In the genomic region with DNA sequence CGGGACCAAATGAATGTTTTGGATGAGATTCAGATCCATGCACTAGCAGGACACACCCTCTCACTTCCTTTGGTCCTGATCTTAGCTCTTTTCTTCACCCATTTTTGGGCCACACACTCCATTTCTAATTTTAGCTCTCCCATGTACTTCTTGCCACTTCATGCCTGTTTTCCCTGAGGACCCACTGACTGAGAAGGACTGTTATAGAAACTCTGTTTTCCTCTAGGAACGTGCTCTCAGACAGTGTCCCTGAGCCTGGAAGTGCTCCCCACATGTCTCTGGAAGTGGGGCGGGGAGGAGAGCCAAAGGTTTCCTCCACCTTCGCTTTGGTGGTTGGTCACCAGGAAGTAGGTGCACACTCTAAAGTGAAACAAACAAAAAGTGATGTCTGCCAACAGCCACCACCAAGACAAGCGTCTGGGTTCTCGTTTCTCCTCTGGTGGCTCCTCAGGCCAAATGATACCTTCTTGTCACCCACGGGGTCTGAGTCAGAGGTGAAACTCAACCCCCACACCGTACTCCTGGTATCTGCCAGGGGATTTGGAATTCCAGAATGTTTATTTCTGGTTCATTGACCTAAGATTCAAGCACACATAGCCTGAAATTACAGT, we compare ENCODE assay signal across 15 cellular contexts.
DNase-seq lines count a peak whose midpoint lies in the region; ATAC-seq and TF ChIP-seq lines count a peak whose summit lies in the region.
"Had no signal": no experiment of that assay in that cellular context is flagged by ENCODE, and none has a peak within 500 bp of the region (broad histone marks: within the 10 kb centered on the region; RNA-seq: fewer than 3 reads in every experiment).

No MANE protein-coding gene starts in this region.

- no peak for ATAC-seq in activated CD8-positive, alpha-beta memory T cell treated with anti-CD3 and anti-CD28 coated beads, Interleukin-2, amount 10 ng/mL, durations not matched to agents 7 days and 5 days
- no peak for ATAC-seq in GM19328 (IDR thresholded peaks at IDR 0.05; ENCODE audit: unreplicated experiment)

- H3K36me3 Mint-ChIP-seq in activated T-cell treated with anti-CD3 and anti-CD28 coated beads, Interleukin-2, amount 50 U/mL, for 24 hours (ENCODE audit: low read depth) = peaks cover 3% of the 10 kb centered on the region
- peaks cover 3% of the 10 kb centered on the region for H3K36me3 Mint-ChIP-seq in activated CD8-positive, alpha-beta memory T cell treated with anti-CD3 and anti-CD28 coated beads, Interleukin-2, amount 10 ng/mL, durations not matched to agents 7 days and 5 days

- H3K27ac ChIP-seq in BLaER1 (peak overlapping the region; percentile 62), MM.1S (ENCODE audit: low read length) (peak overlapping the region; percentile 73), fibroblast of lung (ENCODE audit: insufficient read depth, low read length) (no peak overlapping the region)

- peaks cover 13% of the 10 kb centered on the region for H3K9me3 Mint-ChIP-seq in activated T-cell treated with anti-CD3 and anti-CD28 coated beads, Interleukin-2, amount 50 U/mL, for 24 hours
- peaks cover 5% of the 10 kb centered on the region for H3K9me3 Mint-ChIP-seq in activated CD8-positive, alpha-beta memory T cell treated with anti-CD3 and anti-CD28 coated beads, Interleukin-2, amount 10 ng/mL, durations not matched to agents 7 days and 5 days (ENCODE audit: low read depth)

- H2AFZ ChIP-seq in MM.1S (ENCODE audit: low read length) (peak overlapping the region; percentile 73), fibroblast of lung (ENCODE audit: low read length) (no peak overlapping the region)

- CTCF ChIA-PET in activated CD8-positive, alpha-beta memory T cell treated with anti-CD3 and anti-CD28 coated beads, Interleukin-2, amount 10 ng/mL, durations not matched to agents 7 days and 5 days (lab: Charles Lee) = no interaction called here

- H3K4me3 Mint-ChIP-seq in activated T-cell treated with anti-CD3 and anti-CD28 coated beads, Interleukin-2, amount 50 U/mL, for 24 hours = no peak overlapping the region
- H3K4me3 Mint-ChIP-seq in activated CD8-positive, alpha-beta memory T cell treated with anti-CD3 and anti-CD28 coated beads, Interleukin-2, amount 10 ng/mL, durations not matched to agents 7 days and 5 days = no peak overlapping the region
- H3K4me3 Mint-ChIP-seq: activated naive CD4-positive, alpha-beta T cell treated with anti-CD3 and anti-CD28 coated beads for 36 hours; naive B cell had no signal

- H3K4me1 ChIP-seq in BLaER1 (peaks cover 15% of the 10 kb centered on the region), MM.1S (ENCODE audit: low read length) (peaks cover 19% of the 10 kb centered on the region), fibroblast of lung (ENCODE audit: control insufficient read depth, extremely low read depth, insufficient read depth, low read length) (peaks cover 6% of the 10 kb centered on the region), mucosa of stomach (ENCODE audit: control insufficient read depth, insufficient read depth, low read length) (peaks cover 11% of the 10 kb centered on the region)

- H3K9ac ChIP-seq in BLaER1 (peak overlapping the region; percentile 11; the same call in 1 of the 2 replicates), MM.1S (ENCODE audit: low read length) (peak overlapping the region; percentile 56), fibroblast of lung (ENCODE audit: insufficient read depth, low read length) (no peak overlapping the region), mucosa of stomach (ENCODE audit: low read length) (peak overlapping the region; percentile 50)
- H3K9ac ChIP-seq: SK-N-SH had no signal

- H3K4me2 ChIP-seq in BLaER1 (peak overlapping the region; percentile 70), MM.1S (ENCODE audit: low read depth, low read length) (peak overlapping the region; percentile 71), fibroblast of lung (ENCODE audit: extremely low read depth, insufficient read depth, low read length) (no peak overlapping the region)
- H3K4me2 ChIP-seq: SK-N-SH had no signal

- H3K9me3 ChIP-seq in BLaER1 (peaks cover 11% of the 10 kb centered on the region), MM.1S (replicated peaks; ENCODE audit: insufficient read depth, low read length) (no peaks in the 10 kb centered on the region), fibroblast of lung (ENCODE audit: control insufficient read depth, insufficient read depth, low read depth, low read length) (no peaks in the 10 kb centered on the region), mucosa of stomach (ENCODE audit: control insufficient read depth, low read length) (no peaks in the 10 kb centered on the region)

- H4K20me1 ChIP-seq in BLaER1 = no peaks in the 10 kb centered on the region
- no peaks in the 10 kb centered on the region for H4K20me1 ChIP-seq in MM.1S (ENCODE audit: insufficient read depth, low read length)
- no peaks in the 10 kb centered on the region for H4K20me1 ChIP-seq in fibroblast of lung (ENCODE audit: control insufficient read depth, extremely low read depth, insufficient read depth, low read length)

- no peak overlapping the region for H3K4me3 ChIP-seq in BLaER1
- H3K4me3 ChIP-seq in MM.1S (ENCODE audit: low read length) = peak overlapping the region; percentile 22; the same call in 1 of the 2 replicates
- no peak overlapping the region for H3K4me3 ChIP-seq in fibroblast of lung (replicated peaks in 1 of 4; ENCODE audit: control extremely low read depth in 1 of 4, insufficient read depth in 1 of 4, low read depth in 3 of 4, low read length in 4 of 4)
- no peak overlapping the region for H3K4me3 ChIP-seq in mucosa of stomach (ENCODE audit: low read length)

- H3K4me1 Mint-ChIP-seq in activated T-cell treated with anti-CD3 and anti-CD28 coated beads, Interleukin-2, amount 50 U/mL, for 24 hours (ENCODE audit: low read depth) = peaks cover 7% of the 10 kb centered on the region
- H3K4me1 Mint-ChIP-seq in activated CD8-positive, alpha-beta memory T cell treated with anti-CD3 and anti-CD28 coated beads, Interleukin-2, amount 10 ng/mL, durations not matched to agents 7 days and 5 days = peaks cover 9% of the 10 kb centered on the region

- no peak for TF ChIP-seq CTCF in MM.1S (IDR thresholded peaks at IDR 0.05; ENCODE audit: low read length)
- TF ChIP-seq CTCF in fibroblast of lung (conservative IDR thresholded peaks at IDR 0.05 in 1 of 2, IDR thresholded peaks at IDR 0.05 in 1 of 2; ENCODE audit: low read depth in 1 of 2, low read length in 2 of 2) = no peak

- no peak overlapping the region for H3K27ac Mint-ChIP-seq in activated T-cell treated with anti-CD3 and anti-CD28 coated beads, Interleukin-2, amount 50 U/mL, for 24 hours
- no peak overlapping the region for H3K27ac Mint-ChIP-seq in activated CD8-positive, alpha-beta memory T cell treated with anti-CD3 and anti-CD28 coated beads, Interleukin-2, amount 10 ng/mL, durations not matched to agents 7 days and 5 days
- H3K27ac Mint-ChIP-seq: activated naive CD4-positive, alpha-beta T cell treated with anti-CD3 and anti-CD28 coated beads for 36 hours; naive B cell had no signal

- H3K27me3 ChIP-seq in BLaER1 = no peaks in the 10 kb centered on the region
- no peaks in the 10 kb centered on the region for H3K27me3 ChIP-seq in MM.1S (replicated peaks; ENCODE audit: insufficient read depth, low read length)
- peaks cover 2% of the 10 kb centered on the region for H3K27me3 ChIP-seq in fibroblast of lung (ENCODE audit: control insufficient read depth, insufficient read depth, low read length)
- no peaks in the 10 kb centered on the region for H3K27me3 ChIP-seq in mucosa of stomach (ENCODE audit: control insufficient read depth, insufficient read depth, low read length)

- DNase-seq in MM.1S (peak; percentile 72), fibroblast of lung (ENCODE audit: low read depth in 2 of 2) (peak; percentile 17 to 25)
- DNase-seq in activated T-cell treated with anti-CD3 and anti-CD28 coated beads, Interleukin-2, amount 50 U/mL, for 24 hours = no peak
- no peak for DNase-seq in activated CD8-positive, alpha-beta memory T cell treated with anti-CD3 and anti-CD28 coated beads, Interleukin-2, amount 10 ng/mL, durations not matched to agents 7 days and 5 days
- DNase-seq in stimulated activated naive CD4-positive, alpha-beta T cell treated with Interleukin-2 at 50 U/mL for 16 hours (lab: John Stamatoyannopoulos, UW) = no peak
- DNase-seq: activated CD4-positive, alpha-beta T cell treated with anti-CD3 and anti-CD28 coated beads, Interleukin-2, amount 50 U/mL, for 1 hour; activated naive CD4-positive, alpha-beta T cell treated with anti-CD3 and anti-CD28 coated beads for 36 hours; GF-D8; naive B cell; NCI-H345; SK-N-SH; stimulated activated CD4-positive, alpha-beta T cell treated with anti-CD3 and anti-CD28 coated beads, Interleukin-12 subunit alpha, Interleukin-12 subunit beta, amount 100 ng/mL, for 4 hours had no signal

- 0 out of 2 replicates have a peak, but pooled peaks cover 7% of the 10 kb centered on the region for H3F3A ChIP-seq in MM.1S (ENCODE audit: insufficient read depth, low read length)

- H3K36me3 ChIP-seq in BLaER1 (no peaks in the 10 kb centered on the region), MM.1S (replicated peaks; ENCODE audit: insufficient read depth, low read length) (no peaks in the 10 kb centered on the region), fibroblast of lung (ENCODE audit: control insufficient read depth, insufficient read depth, low read length) (no peaks in the 10 kb centered on the region), mucosa of stomach (ENCODE audit: control insufficient read depth, insufficient read depth, low read length) (no peaks in the 10 kb centered on the region)

- peaks cover 14% of the 10 kb centered on the region for H3K27me3 Mint-ChIP-seq in activated T-cell treated with anti-CD3 and anti-CD28 coated beads, Interleukin-2, amount 50 U/mL, for 24 hours
- peaks cover 44% of the 10 kb centered on the region for H3K27me3 Mint-ChIP-seq in activated CD8-positive, alpha-beta memory T cell treated with anti-CD3 and anti-CD28 coated beads, Interleukin-2, amount 10 ng/mL, durations not matched to agents 7 days and 5 days

- H3K79me2 ChIP-seq in MM.1S (ENCODE audit: low read length) (no peaks in the 10 kb centered on the region), fibroblast of lung (ENCODE audit: control insufficient read depth, insufficient read depth, low read length) (no peaks in the 10 kb centered on the region)

- no peaks in the 10 kb centered on the region for H3K9me2 ChIP-seq in MM.1S (replicated peaks; ENCODE audit: insufficient read depth, low read length)
- H3K9me2 ChIP-seq: SK-N-SH had no signal

Comparison
In these comparisons a context has a peak if more than half of its experiments do, and no peak if none do; other contexts are left out.
1. DNase-seq: peak in MM.1S (single experiment) and fibroblast of lung (2 of 2); none in activated T-cell treated with anti-CD3 and anti-CD28 coated beads, Interleukin-2, amount 50 U/mL, for 24 hours (single experiment), activated CD8-positive, alpha-beta memory T cell treated with anti-CD3 and anti-CD28 coated beads, Interleukin-2, amount 10 ng/mL, durations not matched to agents 7 days and 5 days (single experiment) and stimulated activated naive CD4-positive, alpha-beta T cell treated with Interleukin-2 at 50 U/mL for 16 hours (single experiment).